ENCODE assay signal across 8 cellular contexts in the genomic region with DNA sequence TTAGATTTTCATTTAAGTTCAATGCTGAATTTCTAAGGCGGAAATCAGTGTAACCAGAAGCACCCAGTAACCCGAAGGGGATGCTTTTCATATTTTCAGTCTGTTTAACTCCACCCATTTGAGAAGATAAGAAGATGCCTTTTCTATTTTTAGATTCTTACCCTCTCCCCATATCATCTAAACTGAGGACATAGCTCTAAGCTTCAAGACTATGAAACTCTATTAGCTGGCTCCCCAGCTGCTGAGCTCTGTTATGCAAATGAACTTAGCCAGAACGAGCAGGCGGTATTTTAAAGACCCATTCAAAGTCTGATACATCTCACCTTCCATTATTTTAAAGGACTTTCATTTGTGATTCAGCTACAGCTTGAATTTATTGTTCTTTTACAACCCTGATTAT. TPM values are rescaled to one million over a fixed set of nuclear protein-coding genes. Genes with fewer than 3 reads are reported as not detected.
A peak's percentile ranks its signal among the peaks of the same experiment; 100 is the strongest.
DNase-seq lines count a peak whose midpoint lies in the region; ATAC-seq, FAIRE-seq and TF ChIP-seq lines count a peak whose summit lies in the region.

No MANE protein-coding gene starts in this region.

- no peak for FAIRE-seq in A549 (lab: Jason Lieb, UNC)

- H3K27me3 Mint-ChIP-seq in activated naive CD8-positive, alpha-beta T cell treated with anti-CD3 and anti-CD28 coated beads, Interleukin-2, amount 10 ng/mL, durations not matched to agents 7 days and 5 days: no peaks in the 10 kb centered on the region

- TF ChIP-seq EP300 in A549 (IDR thresholded peaks at IDR 0.05): no peak

- CTCF ChIA-PET in A549 (lab: Yijun Ruan, JAX): interaction anchor here (0.7 to 3.3 kb wide), 5 partner anchors 15 to 240 kb away, joined by 3 to 13 read pairs (median 5); no protein-coding TSS in a partner anchor

- H3K4me3 ChIP-seq in A549 (no peak overlapping the region), mucosa of descending colon (no peak overlapping the region)

- TF ChIP-seq CTCF in A549 (IDR thresholded peaks at IDR 0.05): no peak
- TF ChIP-seq CTCF in mucosa of descending colon (IDR thresholded peaks at IDR 0.05): no peak

- no peaks in the 10 kb centered on the region for H3K9me3 Mint-ChIP-seq in activated naive CD8-positive, alpha-beta T cell treated with anti-CD3 and anti-CD28 coated beads, Interleukin-2, amount 10 ng/mL, durations not matched to agents 7 days and 5 days

- peak overlapping the region; percentile 73 for H3K4me3 Mint-ChIP-seq in activated naive CD8-positive, alpha-beta T cell treated with anti-CD3 and anti-CD28 coated beads, Interleukin-2, amount 10 ng/mL, durations not matched to agents 7 days and 5 days

- WGBS in A549 (ENCODE audit: missing lambda C conversion rate): 83% methylated on average over 4 of the region's 4 CpGs

- H3K27ac ChIP-seq in A549: peak overlapping the region; percentile 11 to 85; a peak in 4 of 6 replicates
- H3K27ac ChIP-seq in caudate nucleus (ENCODE audit: low read depth, low read length): no peak overlapping the region

- intact Hi-C loops in mucosa of descending colon (cut with DNase I, micrococcal nuclease): no loop called here

- H3K27ac Mint-ChIP-seq in activated naive CD8-positive, alpha-beta T cell treated with anti-CD3 and anti-CD28 coated beads, Interleukin-2, amount 10 ng/mL, durations not matched to agents 7 days and 5 days: peak overlapping the region; percentile 75

- H3K36me3 Mint-ChIP-seq in activated naive CD8-positive, alpha-beta T cell treated with anti-CD3 and anti-CD28 coated beads, Interleukin-2, amount 10 ng/mL, durations not matched to agents 7 days and 5 days: peaks cover 24% of the 10 kb centered on the region

- H3K9me3 ChIP-seq in A549 (no peaks in the 10 kb centered on the region), mucosa of descending colon (no peaks in the 10 kb centered on the region)

- H3K4me2 ChIP-seq in A549: peak overlapping the region; percentile 25; the same call in 1 of the 3 replicates

- ATAC-seq in A549 (no peak), HG03103 (IDR thresholded peaks at IDR 0.05; ENCODE audit: low read depth, unreplicated experiment) (peak; percentile 78), mucosa of descending colon (peak; percentile 65)
- peak; percentile 43 for ATAC-seq in activated naive CD8-positive, alpha-beta T cell treated with anti-CD3 and anti-CD28 coated beads, Interleukin-2, amount 10 ng/mL, durations not matched to agents 7 days and 5 days (ENCODE audit: low read depth)

- no peaks in the 10 kb centered on the region for H3K36me3 ChIP-seq in mucosa of descending colon (ENCODE audit: low read depth)

- no peak for TF ChIP-seq RAD21 in A549 (conservative IDR thresholded peaks at IDR 0.05 in 1 of 2, IDR thresholded peaks at IDR 0.05 in 1 of 2)

- TF ChIP-seq POLR2A in A549 (IDR thresholded peaks at IDR 0.05; ENCODE audit: low read length): no peak

- POLR2A ChIA-PET in A549 (lab: Yijun Ruan, JAX): no interaction called here
- POLR2A ChIA-PET in activated naive CD8-positive, alpha-beta T cell treated with anti-CD3 and anti-CD28 coated beads, Interleukin-2, amount 10 ng/mL, durations not matched to agents 7 days and 5 days (lab: Charles Lee): interaction anchor here (0.6 to 1.6 kb wide), 3 partner anchors 9 to 35 kb away, joined by 4 to 5 read pairs (median 4); no protein-coding TSS in a partner anchor

- no peak for DNase-seq in A549 (ENCODE audit: low read depth in 1 of 2, low spot score in 1 of 2)
- DNase-seq in GM19238 (ENCODE audit: insufficient read length, low spot score): peak; percentile 55
- no peak for DNase-seq in activated naive CD8-positive, alpha-beta T cell treated with anti-CD3 and anti-CD28 coated beads, Interleukin-2, amount 10 ng/mL, durations not matched to agents 7 days and 5 days
- DNase-seq in mucosa of descending colon: no peak
- DNase-seq in caudate nucleus (lab: John Stamatoyannopoulos, UW): no peak
- DNase-seq in Kasumi-1 (lab: John Stamatoyannopoulos, UW): no peak
- no peak for DNase-seq in activated CD4-positive, CD25-positive, alpha-beta regulatory T cell treated with anti-CD3 and anti-CD28 coated beads, Interleukin-2, amount 50 U/mL, for 72 hours

- H3K4me1 Mint-ChIP-seq in activated naive CD8-positive, alpha-beta T cell treated with anti-CD3 and anti-CD28 coated beads, Interleukin-2, amount 10 ng/mL, durations not matched to agents 7 days and 5 days: peaks cover 60% of the 10 kb centered on the region

- H3K4me1 ChIP-seq in A549: peaks cover 94% of the 10 kb centered on the region
- peaks cover 15% of the 10 kb centered on the region for H3K4me1 ChIP-seq in mucosa of descending colon (ENCODE audit: low read depth)

TF ChIP-seq in A549, 52 proteins besides CTCF, POLR2A, EP300 and RAD21:
- TF ChIP-seq, protein P1, sequence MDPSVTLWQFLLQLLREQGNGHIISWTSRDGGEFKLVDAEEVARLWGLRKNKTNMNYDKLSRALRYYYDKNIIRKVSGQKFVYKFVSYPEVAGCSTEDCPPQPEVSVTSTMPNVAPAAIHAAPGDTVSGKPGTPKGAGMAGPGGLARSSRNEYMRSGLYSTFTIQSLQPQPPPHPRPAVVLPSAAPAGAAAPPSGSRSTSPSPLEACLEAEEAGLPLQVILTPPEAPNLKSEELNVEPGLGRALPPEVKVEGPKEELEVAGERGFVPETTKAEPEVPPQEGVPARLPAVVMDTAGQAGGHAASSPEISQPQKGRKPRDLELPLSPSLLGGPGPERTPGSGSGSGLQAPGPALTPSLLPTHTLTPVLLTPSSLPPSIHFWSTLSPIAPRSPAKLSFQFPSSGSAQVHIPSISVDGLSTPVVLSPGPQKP (IDR thresholded peaks at IDR 0.05; ENCODE audit: low read depth, low read length): no peak
- no peak for TF ChIP-seq TP53 (CRISPR knock-in tag; IDR thresholded peaks at IDR 0.05)
- TF ChIP-seq ZFP36 (IDR thresholded peaks at IDR 0.05; ENCODE audit: borderline replicate concordance, partially characterized antibody): no peak
- no peak for TF ChIP-seq HDAC2 (IDR thresholded peaks at IDR 0.05)
- TF ChIP-seq FOXS1 (CRISPR knock-in tag; IDR thresholded peaks at IDR 0.05): no peak
- no peak for TF ChIP-seq ZSCAN20 (CRISPR knock-in tag; IDR thresholded peaks at IDR 0.05)
- no peak for TF ChIP-seq MAZ (IDR thresholded peaks at IDR 0.05; ENCODE audit: borderline replicate concordance, low read depth, low read length)
- no peak for TF ChIP-seq NFE2L2 (conservative IDR thresholded peaks at IDR 0.05; ENCODE audit: low read length)
- TF ChIP-seq ESRRA (IDR thresholded peaks at IDR 0.05; ENCODE audit: borderline replicate concordance, low read length): no peak
- no peak for TF ChIP-seq FOSL2 (IDR thresholded peaks at IDR 0.05)
- TF ChIP-seq FOSL2 (CRISPR knock-in tag; IDR thresholded peaks at IDR 0.05): no peak
- TF ChIP-seq RARB (CRISPR knock-in tag; IDR thresholded peaks at IDR 0.05): no peak
- no peak for TF ChIP-seq CEBPB (IDR thresholded peaks at IDR 0.05)
- no peak for TF ChIP-seq EHF (CRISPR knock-in tag; IDR thresholded peaks at IDR 0.05)
TF ChIP-seq in A549: peak in this region for 0.

RNA-seq across cellular contexts. Expression of a gene that starts 16.5 kb away (rescaled TPM):
- polyA plus RNA-seq in A549 (2011; rRNA removed) (39.1 and 41.1 TPM in 2 replicates), A549 (2017; fragmentation: RNase III; extraction: RNeasy Plus Mini Kit Qiagen cat#74134 plus additional on column Dnase treatment) (23.8 to 29.5 TPM (median 23.8 TPM) in 3 replicates)
- 22.2 and 27.3 TPM in 2 replicates for polyA plus RNA-seq in A549 (2012; cell fraction: cytosol; rRNA removed)
- polyA plus RNA-seq in A549 (2012; cell fraction: nucleus; rRNA removed): 16.9 and 21.6 TPM in 2 replicates
- polyA minus RNA-seq in A549 (2011; rRNA and poly(A)+ RNA removed): 39.1 and 46.5 TPM in 2 replicates
- 10 to 100 TPM; 39.5 to 40.1 TPM for total RNA-seq in activated naive CD8-positive, alpha-beta T cell treated with anti-CD3 and anti-CD28 coated beads, Interleukin-2, amount 10 ng/mL, durations not matched to agents 7 days and 5 days
- 10 to 100 TPM; 27.9 to 67.0 (median 30.1) TPM for total RNA-seq in mucosa of descending colon

Comparison
In these comparisons a context has a peak if more than half of its experiments do, and no peak if none do; other contexts are left out.
1. ATAC-seq: peak in HG03103 (single experiment), activated naive CD8-positive, alpha-beta T cell treated with anti-CD3 and anti-CD28 coated beads, Interleukin-2, amount 10 ng/mL, durations not matched to agents 7 days and 5 days (single experiment) and mucosa of descending colon (single experiment); none in A549 (0 of 2).